ENCODE assay signal across 8 cellular contexts in genomic region chr10:97685395-97685958, GRCh38. TPM values are rescaled to one million over a fixed set of nuclear protein-coding genes. Genes with fewer than 3 reads are reported as not detected.
DNase-seq lines count a peak whose midpoint lies in the region; ATAC-seq and TF ChIP-seq lines count a peak whose summit lies in the region.

No MANE protein-coding gene starts in this region.

- no peaks in the 10 kb centered on the region for H3K27me3 ChIP-seq in thyroid gland

- no peak for TF ChIP-seq POLR2A in thyroid gland (IDR thresholded peaks at IDR 0.05)

- no peaks in the 10 kb centered on the region for H3K9me3 ChIP-seq in thyroid gland

- ATAC-seq in HG03469 (IDR thresholded peaks at IDR 0.05; ENCODE audit: unreplicated experiment), result no peak

- in situ Hi-C loops in GM13976 (cut with MboI; ENCODE audit: low sequenced_read_pairs, unreplicated experiment), result no loop called here

- TF ChIP-seq CTCF in thyroid gland (IDR thresholded peaks at IDR 0.05) (peak in 2 of 6 experiments; percentile 17 to 18), GM13976 (IDR thresholded peaks at IDR 0.05; ENCODE audit: borderline replicate concordance, control extremely low read depth, extremely low read depth, insufficient read depth, missing control alignments) (no peak)

- peak overlapping the region in 2 of 3 donors; percentile 10 to 46 for H3K27ac ChIP-seq in thyroid gland

- H3K4me3 ChIP-seq in thyroid gland (replicated peaks in 1 of 3), result peak overlapping the region in 1 of 3 donors; percentile 49

- no peaks in the 10 kb centered on the region for H3K36me3 ChIP-seq in thyroid gland

- peaks cover 0 to 9% (median 0%) of the 10 kb centered on the region in 3 donors for H3K27me3 Mint-ChIP-seq in immature natural killer cell (ENCODE audit: low read depth in 3 of 3)

- H3K9me3 Mint-ChIP-seq in immature natural killer cell, result no peaks in the 10 kb centered on the region

- peaks cover 41 to 47% of the 10 kb centered on the region in 2 donors for H3K4me1 ChIP-seq in thyroid gland

- DNase-seq in DMS53 (lab: John Stamatoyannopoulos, UW) (peak; percentile 57), DMS53 treated with DMSO at 0.1 percent for 48 hours (lab: John Stamatoyannopoulos, UW; ENCODE audit: unreplicated experiment) (no peak), amniotic epithelial cell (ENCODE audit: low read depth) (peak; percentile 35), immature natural killer cell (no peak), thyroid gland (peak in 1 of 2 donors; percentile 23), GM13976 (ENCODE audit: low spot score) (no peak), D341Med (ENCODE audit: low spot score) (no peak)

- no peaks in the 10 kb centered on the region for H3K36me3 Mint-ChIP-seq in immature natural killer cell

- H3K4me1 Mint-ChIP-seq in immature natural killer cell, result peaks cover 20 to 27% of the 10 kb centered on the region in 2 donors

- peak overlapping the region; percentile 84 to 89 (median 88) for H3K4me3 Mint-ChIP-seq in immature natural killer cell

- intact Hi-C loops in thyroid gland (cut with DNase I), result no loop called here

- 50 to 67% methylated on average over 1 to 2 of the region's 2 CpGs for WGBS in thyroid gland, 2 donors

- peak overlapping the region in 5 of 6 donors; percentile 17 to 96 (median 49) for H3K27ac Mint-ChIP-seq in immature natural killer cell

RNA-seq across cellular contexts. Expression of gene AVPI1, which starts 1.6 kb away (rescaled TPM):
- 10 to 100 TPM in 1 of 3 donors, 1 to 10 TPM in 2; 3.0 to 14.1 (median 4.4) TPM for polyA plus RNA-seq in immature natural killer cell
- 10 to 100 TPM in 2 of 4 donors, 1 to 10 TPM in 2; 6.7 to 17.8 (median 11.2) TPM for total RNA-seq in thyroid gland

RNA-seq across cellular contexts. Expression of gene MARVELD1, which starts 28.1 kb away (rescaled TPM):
- 1 to 10 TPM in 1 of 3 donors, under 1 TPM in 1, not detected in 1; 0.19 to 1.0 TPM for polyA plus RNA-seq in immature natural killer cell
- 10 to 100 TPM in 2 of 4 donors, 1 to 10 TPM in 2; 6.0 to 46.6 (median 10.5) TPM for total RNA-seq in thyroid gland

RNA-seq across cellular contexts. Expression of gene PI4K2A, which starts 45.0 kb away (rescaled TPM):
- polyA plus RNA-seq in immature natural killer cell, result 10 to 100 TPM; 12.6 to 19.6 (median 17.6) TPM
- 10 to 100 TPM; 19.9 to 31.3 (median 24.1) TPM for total RNA-seq in thyroid gland

RNA-seq across cellular contexts. Expression of gene ZFYVE27, which starts 51.5 kb away (rescaled TPM):
- 10 to 100 TPM; 20.0 to 31.8 (median 26.1) TPM for polyA plus RNA-seq in immature natural killer cell
- total RNA-seq in thyroid gland, result 10 to 100 TPM; 18.4 to 43.5 (median 24.8) TPM

RNA-seq across cellular contexts. Expression of gene MORN4, which starts 52.2 kb away (rescaled TPM):
- 1 to 10 TPM in 2 of 3 donors, under 1 TPM in 1; 0.80 to 6.1 (median 1.1) TPM for polyA plus RNA-seq in immature natural killer cell
- 10 to 100 TPM in 2 of 4 donors, 1 to 10 TPM in 2; 4.6 to 18.9 (median 9.7) TPM for total RNA-seq in thyroid gland

Comparison
In these comparisons a context has a peak if more than half of its experiments do, and no peak if none do; other contexts are left out.
1. DNase-seq: peak in DMS53 (single experiment) and amniotic epithelial cell (single experiment); none in DMS53 treated with DMSO at 0.1 percent for 48 hours (single experiment), immature natural killer cell (0 of 3), GM13976 (single experiment) and D341Med (single experiment).